ENCODE assay signal across 8 cellular contexts in genomic region chr19:41646589-41647204, GRCh38. TPM values are rescaled to one million over a fixed set of nuclear protein-coding genes. Genes with fewer than 3 reads are reported as not detected.
DNase-seq lines count a peak whose midpoint lies in the region; TF ChIP-seq lines count a peak whose summit lies in the region.

No MANE protein-coding gene starts in this region.

- no peaks in the 10 kb centered on the region for H3K9me2 ChIP-seq in DOHH2 (replicated peaks; ENCODE audit: control insufficient read depth, low read length)

- H3K4me2 ChIP-seq in DOHH2 (ENCODE audit: low read length): no peak overlapping the region
- no peak overlapping the region for H3K4me2 ChIP-seq in parathyroid adenoma (ENCODE audit: low read length)

- no peak overlapping the region for H3K4me3 ChIP-seq in DOHH2 (ENCODE audit: low read length)
- no peak overlapping the region for H3K4me3 ChIP-seq in NT2/D1 (ENCODE audit: insufficient read length, low read depth)
- H3K4me3 ChIP-seq in adipocyte (ENCODE audit: low read length): no peak overlapping the region
- no peak overlapping the region for H3K4me3 ChIP-seq in parathyroid adenoma (ENCODE audit: low read depth, low read length)
- H3K4me3 ChIP-seq in prostate gland: no peak overlapping the region

- H3K4me1 ChIP-seq in DOHH2 (ENCODE audit: control insufficient read depth, low read length): no peaks in the 10 kb centered on the region
- H3K4me1 ChIP-seq in NT2/D1 (ENCODE audit: insufficient read depth, insufficient read length): no peaks in the 10 kb centered on the region
- no peaks in the 10 kb centered on the region for H3K4me1 ChIP-seq in adipocyte (ENCODE audit: control insufficient read depth, insufficient read depth, low read length)
- no peaks in the 10 kb centered on the region for H3K4me1 ChIP-seq in parathyroid adenoma
- H3K4me1 ChIP-seq in prostate gland (replicated peaks): no peaks in the 10 kb centered on the region

- peak; percentile 35 for TF ChIP-seq CTCF in DOHH2 (IDR thresholded peaks at IDR 0.05; ENCODE audit: low read depth, low read length, poor library complexity, severe bottlenecking)
- TF ChIP-seq CTCF in parathyroid adenoma (IDR thresholded peaks at IDR 0.05): peak; percentile 21
- TF ChIP-seq CTCF in prostate gland (IDR thresholded peaks at IDR 0.05): peak in 1 of 4 experiments; percentile 21

- H3K36me3 ChIP-seq in DOHH2 (ENCODE audit: control insufficient read depth, low read length): no peaks in the 10 kb centered on the region
- no peaks in the 10 kb centered on the region for H3K36me3 ChIP-seq in NT2/D1 (ENCODE audit: insufficient read depth, insufficient read length, low read length)
- no peaks in the 10 kb centered on the region for H3K36me3 ChIP-seq in adipocyte (ENCODE audit: control insufficient read depth, insufficient read depth, low read length, severe bottlenecking)
- H3K36me3 ChIP-seq in parathyroid adenoma (ENCODE audit: control insufficient read depth, insufficient read depth, low read length): no peaks in the 10 kb centered on the region
- no peaks in the 10 kb centered on the region for H3K36me3 ChIP-seq in prostate gland

- WGBS in prostate gland: 37% methylated on average over 14 of the region's 14 CpGs

- H3K9me3 ChIP-seq in DOHH2 (ENCODE audit: control insufficient read depth, insufficient read depth, low read length) (no peaks in the 10 kb centered on the region), NT2/D1 (ENCODE audit: insufficient read depth, low read length) (no peaks in the 10 kb centered on the region), adipocyte (ENCODE audit: control insufficient read depth, low read length) (no peaks in the 10 kb centered on the region), parathyroid adenoma (ENCODE audit: control insufficient read depth, low read length) (no peaks in the 10 kb centered on the region), prostate gland (no peaks in the 10 kb centered on the region)

- no peaks in the 10 kb centered on the region for H4K20me1 ChIP-seq in DOHH2 (ENCODE audit: control insufficient read depth, insufficient read depth, low read depth, low read length)

- H3K27ac ChIP-seq in DOHH2 (ENCODE audit: low read depth, low read length) (no peak overlapping the region), parathyroid adenoma (no peak overlapping the region), prostate gland (no peak overlapping the region)

- DNase-seq in NT2/D1 (ENCODE audit: low read depth, low spot score): peak; percentile 1
- peak; percentile 18 for DNase-seq in adipocyte (ENCODE audit: low read depth)
- DNase-seq in NCI-H226: no peak
- DNase-seq in SW480 (ENCODE audit: low spot score): no peak
- no peak for DNase-seq in NCI-H2107 treated with DMSO at 0.1 percent for 48 hours (lab: John Stamatoyannopoulos, UW; ENCODE audit: unreplicated experiment)
- DNase-seq in prostate gland (ENCODE audit: low spot score): no peak

- no peak for TF ChIP-seq POLR2A in prostate gland (IDR thresholded peaks at IDR 0.05)

- H2AFZ ChIP-seq in parathyroid adenoma: no peak overlapping the region

- H3F3A ChIP-seq in DOHH2 (ENCODE audit: control insufficient read depth, insufficient read depth): no peaks in the 10 kb centered on the region

- H3K9ac ChIP-seq in NT2/D1 (ENCODE audit: insufficient read length, low read depth): no peak overlapping the region
- no peak overlapping the region for H3K9ac ChIP-seq in adipocyte (ENCODE audit: low read length)
- H3K9ac ChIP-seq in parathyroid adenoma: no peak overlapping the region

- no peaks in the 10 kb centered on the region for H3K79me2 ChIP-seq in DOHH2 (ENCODE audit: control insufficient read depth, low read length)
- H3K79me2 ChIP-seq in parathyroid adenoma: no peaks in the 10 kb centered on the region

- H3K27me3 ChIP-seq in DOHH2 (ENCODE audit: control insufficient read depth, low read length) (peaks cover 10% of the 10 kb centered on the region), NT2/D1 (ENCODE audit: insufficient read depth, insufficient read length) (peaks cover 39% of the 10 kb centered on the region), adipocyte (replicated peaks; ENCODE audit: control insufficient read depth, insufficient read depth, low read length) (peaks cover 30% of the 10 kb centered on the region), parathyroid adenoma (ENCODE audit: control insufficient read depth, insufficient read depth, low read length) (peaks cover 5% of the 10 kb centered on the region), prostate gland (replicated peaks; ENCODE audit: insufficient read depth) (no peaks in the 10 kb centered on the region)

- intact Hi-C loops in prostate gland (cut with DNase I): no loop called here

RNA-seq across cellular contexts. Expression of gene CEACAM4, which starts 19.8 kb away (rescaled TPM):
- total RNA-seq in prostate gland: 1 to 10 TPM in 1 of 2 donors, under 1 TPM in 1; 0.59 to 1.0 TPM

RNA-seq across cellular contexts. Expression of gene CEACAM7, which starts 41.4 kb away (rescaled TPM):
- not detected for total RNA-seq in prostate gland

Comparison
In these comparisons a context has a peak if more than half of its experiments do, and no peak if none do; other contexts are left out.
1. DNase-seq: peak in NT2/D1 (single experiment) and adipocyte (single experiment); none in NCI-H226 (single experiment), SW480 (single experiment), NCI-H2107 treated with DMSO at 0.1 percent for 48 hours (single experiment) and prostate gland (single experiment).